ENCODE assay signal across 23 cellular contexts in genomic region chr11:128188346-128189115, GRCh38.
DNase-seq lines count a peak whose midpoint lies in the region; ATAC-seq, FAIRE-seq and TF ChIP-seq lines count a peak whose summit lies in the region.
"Had no signal": no experiment of that assay in that cellular context is flagged by ENCODE, and none has a peak within 500 bp of the region (broad histone marks: within the 10 kb centered on the region; RNA-seq: fewer than 3 reads in every experiment).

No MANE protein-coding gene starts in this region.

- no peaks in the 10 kb centered on the region for H3K4me1 ChIP-seq in hepatocyte (ENCODE audit: insufficient read depth)

- H4K20me1 ChIP-seq in hepatocyte (ENCODE audit: insufficient read depth, poor library complexity, severe bottlenecking): no peaks in the 10 kb centered on the region

- H3K4me3 ChIP-seq in AG10803 (ENCODE audit: low read length) (no peak overlapping the region), hepatocyte (no peak overlapping the region)
- H3K4me3 ChIP-seq: dorsolateral prefrontal cortex, heart left ventricle, MG63 had no signal

- no peak overlapping the region for H3K27ac ChIP-seq in hepatocyte
- H3K27ac ChIP-seq: dorsolateral prefrontal cortex, heart left ventricle had no signal

- H3K9me2 ChIP-seq in hepatocyte (replicated peaks; ENCODE audit: insufficient read depth): no peaks in the 10 kb centered on the region

- H3K9me3 ChIP-seq in hepatocyte (ENCODE audit: low read depth): no peaks in the 10 kb centered on the region
- H3K9me3 ChIP-seq: heart left ventricle had no signal

- H3K27me3 ChIP-seq in hepatocyte: no peaks in the 10 kb centered on the region
- H3K27me3 ChIP-seq: heart left ventricle, MG63 had no signal

- TF ChIP-seq CTCF in AG10803 (conservative IDR thresholded peaks at IDR 0.05; ENCODE audit: low read length): peak; percentile 2; the same call in 1 of the 2 replicates
- no peak for TF ChIP-seq CTCF in glutamatergic neuron (IDR thresholded peaks at IDR 0.05; ENCODE audit: partially characterized antibody, unreplicated experiment)
- TF ChIP-seq CTCF in nephron (IDR thresholded peaks at IDR 0.05; ENCODE audit: unreplicated experiment in 3 of 3): no peak
- TF ChIP-seq CTCF in hepatocyte (IDR thresholded peaks at IDR 0.05; ENCODE audit: poor library complexity): no peak

- H3K4me2 ChIP-seq in hepatocyte: no peak overlapping the region

- H3K4me1 Mint-ChIP-seq in glutamatergic neuron (ENCODE audit: low read depth, unreplicated experiment) (peaks cover 14% of the 10 kb centered on the region), nephron (peaks cover 14% of the 10 kb centered on the region)
- H3K4me1 Mint-ChIP-seq: H9, IgD-negative memory B cell had no signal

- no peak for ATAC-seq in GM18858 (IDR thresholded peaks at IDR 0.05; ENCODE audit: unreplicated experiment)
- no peak for ATAC-seq in HG02852 (IDR thresholded peaks at IDR 0.05; ENCODE audit: unreplicated experiment)
- ATAC-seq: activated CD8-positive, alpha-beta T cell treated with anti-CD3 and anti-CD28 coated beads for 36 hours; heart left ventricle had no signal

- H3K27me3 Mint-ChIP-seq in glutamatergic neuron (ENCODE audit: unreplicated experiment) (peaks cover 9% of the 10 kb centered on the region), nephron (ENCODE audit: low read depth) (no peaks in the 10 kb centered on the region)
- H3K27me3 Mint-ChIP-seq: activated CD8-positive, alpha-beta T cell treated with anti-CD3 and anti-CD28 coated beads for 36 hours; CD4-positive, alpha-beta T cell; IgD-negative memory B cell had no signal

- H3K4me3 Mint-ChIP-seq in glutamatergic neuron (ENCODE audit: unreplicated experiment) (no peak overlapping the region), nephron (no peak overlapping the region)
- H3K4me3 Mint-ChIP-seq: activated CD8-positive, alpha-beta T cell treated with anti-CD3 and anti-CD28 coated beads for 36 hours; CD4-positive, alpha-beta T cell; H9; IgD-negative memory B cell had no signal

- H3K9me3 Mint-ChIP-seq in glutamatergic neuron (ENCODE audit: unreplicated experiment) (peaks cover 13% of the 10 kb centered on the region), nephron (peaks cover 21% of the 10 kb centered on the region)

- no peaks in the 10 kb centered on the region for H3K36me3 ChIP-seq in hepatocyte (replicated peaks; ENCODE audit: insufficient read depth, low read depth)
- H3K36me3 ChIP-seq: heart left ventricle, MG63 had no signal

- H3K27ac Mint-ChIP-seq in glutamatergic neuron (ENCODE audit: unreplicated experiment) (peak overlapping the region; percentile 82), nephron (peak overlapping the region; percentile 2 to 75 (median 55))
- H3K27ac Mint-ChIP-seq: activated CD8-positive, alpha-beta T cell treated with anti-CD3 and anti-CD28 coated beads for 36 hours; CD4-positive, alpha-beta T cell; H9; IgD-negative memory B cell had no signal

- WGBS in hepatocyte (ENCODE audit: low lambda C conversion rate, missing lambda C conversion rate): 60% methylated on average over 9 of the region's 9 CpGs

- H2AFZ ChIP-seq in hepatocyte: no peak overlapping the region

- peak; percentile 36 for FAIRE-seq in HTR-8/SVneo (lab: Jason Lieb, UNC)
- FAIRE-seq: G401.6 had no signal

- H3K79me2 ChIP-seq in hepatocyte: no peaks in the 10 kb centered on the region

- DNase-seq in AG10803 (ENCODE audit: low read depth) (peak; percentile 78), HTR-8/SVneo (ENCODE audit: insufficient read length, low spot score) (no peak), glutamatergic neuron (no peak), hepatocyte (ENCODE audit: low spot score) (no peak)
- DNase-seq in stimulated activated naive CD4-positive, alpha-beta T cell (lab: John Stamatoyannopoulos, UW): no peak
- DNase-seq: activated CD8-positive, alpha-beta T cell treated with anti-CD3 and anti-CD28 coated beads for 36 hours; activated gamma-delta T cell treated with Interleukin-2 at 50 U/mL for 16 hours; CD4-positive, alpha-beta T cell; central memory CD4-positive, alpha-beta T cell; dorsolateral prefrontal cortex; H9; heart left ventricle; MG63; NCI-H1436 treated with DMSO at 0.1 percent for 48 hours; NCI-H2171 treated with DMSO at 0.1 percent for 48 hours; posterior cingulate gyrus; RPMI8226; substantia nigra had no signal

- H3K36me3 Mint-ChIP-seq in glutamatergic neuron (ENCODE audit: unreplicated experiment) (peaks cover 21% of the 10 kb centered on the region), nephron (ENCODE audit: low read depth) (peaks cover 5% of the 10 kb centered on the region)
